Comparison of ENCODE assay signal across 8 cellular contexts in genomic region chr19:18940791-18941627, GRCh38. TPM values are rescaled to one million over a fixed set of nuclear protein-coding genes. Genes with fewer than 3 reads are reported as not detected.
A peak's percentile ranks its signal among the peaks of the same experiment; 100 is the strongest.
DNase-seq lines count a peak whose midpoint lies in the region; ATAC-seq and TF ChIP-seq lines count a peak whose summit lies in the region.

Gene HOMER3, minus strand, starts transcription at chr19:18941217. Its CDS starts 2,235 bp downstream, at chr19:18938982.

- TF ChIP-seq POLR2A in uterus (IDR thresholded peaks at IDR 0.05) = peak in 1 of 2 donors; percentile 24

- peak in 3 of 4 experiments; percentile 57 to 65 (median 62) for TF ChIP-seq CTCF in uterus (IDR thresholded peaks at IDR 0.05)

- no peaks in the 10 kb centered on the region for H3K27me3 ChIP-seq in uterus

- intact Hi-C loops in uterus (cut with DNase I; ENCODE audit: low total_unique reads) = no loop called here

- H3K9me3 ChIP-seq in uterus = no peaks in the 10 kb centered on the region

- peak within 1 kb of the TSS; percentile 73 to 76 for H3K27ac ChIP-seq in uterus

- peaks cover 0 to 7% of the 10 kb centered on the region in 2 donors for H3K4me1 ChIP-seq in uterus

- in situ Hi-C loops in KBM-7 (cut with MboI; ENCODE audit: low pct_unique_long_range_greater_than_20kb, low sequenced_read_pairs) = no loop called here

- no peak for ATAC-seq in HG02938 (IDR thresholded peaks at IDR 0.05; ENCODE audit: unreplicated experiment)

- DNase-seq in EH (ENCODE audit: low read depth) (peak; percentile 67), KBM-7 (peak; percentile 27), T-helper 22 cell (ENCODE audit: low read depth) (peak; percentile 41), astrocyte of the hippocampus (ENCODE audit: low read depth, low spot score) (peak; percentile 91), hippocampal formation (lab: John Stamatoyannopoulos, UW) (peak; percentile 47 to 81), renal cortical epithelial cell (ENCODE audit: low read depth) (no peak), uterus (peak; percentile 74 to 83)

- H3K4me3 ChIP-seq in uterus = peak within 1 kb of the TSS; percentile 75 to 79

- no peaks in the 10 kb centered on the region for H3K36me3 ChIP-seq in uterus

RNA-seq across cellular contexts. Expression of gene HOMER3, which starts in this region (rescaled TPM):
- total RNA-seq in renal cortical epithelial cell = 83.2 and 93.7 TPM in 2 replicates
- 10 to 100 TPM in 3 of 4 donors, 1 to 10 TPM in 1; 4.4 to 24.8 (median 23.3) TPM for total RNA-seq in uterus
